Comparison of ENCODE assay signal across 8 cellular contexts in genomic region chr19:58386576-58387337, GRCh38. TPM values are rescaled to one million over a fixed set of nuclear protein-coding genes. Genes with fewer than 3 reads are reported as not detected.
DNase-seq lines count a peak whose midpoint lies in the region; ATAC-seq, FAIRE-seq and TF ChIP-seq lines count a peak whose summit lies in the region.

Gene RPS5 (plus strand): TSS chr19:58387269. CDS start chr19:58388138, 869 bp downstream.

- DNase-seq in AG10803 (ENCODE audit: low read depth) (peak; percentile 99), NCI-H460 (ENCODE audit: extremely low read depth, low read depth) (peak; percentile 96), cerebellar nuclear complex (lab: John Stamatoyannopoulos, UW) (peak; percentile 88 to 93), keratinocyte (ENCODE audit: low read depth, low spot score) (peak; percentile 96)
- DNase-seq in activated CD4-positive, CD25-positive, alpha-beta regulatory T cell treated with anti-CD3 and anti-CD28 coated beads, Interleukin-2, amount 50 U/mL, for 72 hours, result peak; percentile 87
- peak; percentile 91 to 92 for DNase-seq in stimulated activated CD4-positive, alpha-beta T cell treated with anti-CD3 and anti-CD28 coated beads, Interleukin-15, amount 100 ng/mL, for 1 hour (ENCODE audit: low read depth in 1 of 2, low spot score in 1 of 2)

- peaks cover 14% of the 10 kb centered on the region for H4K20me1 ChIP-seq in keratinocyte (ENCODE audit: control insufficient read depth, extremely low read depth, insufficient read depth, low read length)

- H3K27me3 ChIP-seq in keratinocyte (ENCODE audit: control insufficient read depth, extremely low read depth, insufficient read depth, low read length), result no peaks in the 10 kb centered on the region

- H3K4me1 ChIP-seq in keratinocyte (ENCODE audit: control insufficient read depth, extremely low read depth, insufficient read depth, low read length), result peaks cover 34% of the 10 kb centered on the region

- no peaks in the 10 kb centered on the region for H3K9me1 ChIP-seq in keratinocyte (ENCODE audit: control insufficient read depth, extremely low read depth, insufficient read depth, low read length)

- FAIRE-seq in keratinocyte (lab: Jason Lieb, UNC), result peak; percentile 91

- peaks cover 59% of the 10 kb centered on the region for H3K79me2 ChIP-seq in keratinocyte (ENCODE audit: control insufficient read depth, insufficient read depth, low read length)

- peak within 1 kb of the TSS; percentile 74 for H2AFZ ChIP-seq in keratinocyte (ENCODE audit: control insufficient read depth, low read length)

- dilution Hi-C loops in keratinocyte (cut with MboI; ENCODE audit: extremely low pct_ligation_motif_present, low sequenced_read_pairs), result no loop called here

- ATAC-seq in GM19043 (IDR thresholded peaks at IDR 0.05; ENCODE audit: low read depth, unreplicated experiment) (peak; percentile 92), HG03378 (IDR thresholded peaks at IDR 0.05; ENCODE audit: unreplicated experiment) (peak; percentile 74)

- peak within 1 kb of the TSS; percentile 99 for H3K9ac ChIP-seq in keratinocyte (ENCODE audit: control insufficient read depth, extremely low read depth, insufficient read depth, low read length)

- H3K27ac ChIP-seq in keratinocyte (ENCODE audit: control insufficient read depth, insufficient read depth, low read length), result peak within 1 kb of the TSS; percentile 98

- H3K9me3 ChIP-seq in keratinocyte (ENCODE audit: control insufficient read depth, low read depth, low read length), result no peaks in the 10 kb centered on the region

- peaks cover 7 to 25% of the 10 kb centered on the region in 2 experiments for H3K36me3 ChIP-seq in keratinocyte (ENCODE audit: control insufficient read depth in 2 of 2, extremely low read depth in 1 of 2, insufficient read depth in 2 of 2, low read length in 2 of 2)

- H3K4me3 ChIP-seq in AG10803 (ENCODE audit: low read length), result peak within 1 kb of the TSS; percentile 94
- peak within 1 kb of the TSS; percentile 77 to 91 (median 89) for H3K4me3 ChIP-seq in keratinocyte (ENCODE audit: control insufficient read depth in 2 of 3, extremely low read depth in 1 of 3, insufficient read depth in 2 of 3, low read depth in 1 of 3, low read length in 3 of 3)

- TF ChIP-seq CTCF in AG10803 (conservative IDR thresholded peaks at IDR 0.05; ENCODE audit: low read length) (no peak), keratinocyte (optimal IDR thresholded peaks at IDR 0.05 in 1 of 3, IDR thresholded peaks at IDR 0.05 in 1 of 3, conservative IDR thresholded peaks at IDR 0.05 in 1 of 3; ENCODE audit: extremely low read depth in 1 of 3, insufficient read depth in 2 of 3, low read length in 3 of 3) (no peak)

- H3K4me2 ChIP-seq in keratinocyte (ENCODE audit: control insufficient read depth, extremely low read depth, insufficient read depth, low read depth, low read length), result peak within 1 kb of the TSS; percentile 97

RNA-seq across cellular contexts. Expression of gene RPS5, which starts in this region (rescaled TPM):
- total RNA-seq in NCI-H460 (2014; rRNA removed; shearing (Covaris generic)), result 1,933 and 2,287 TPM in 2 replicates
- 1,961 and 2,057 TPM in 2 replicates for polyA plus RNA-seq in NCI-H460 (2014; cell fraction: nucleus; rRNA removed)
- polyA plus RNA-seq in keratinocyte, result 1,865 to 3,107 TPM (median 2,056 TPM) in 3 replicates
- polyA plus RNA-seq in keratinocyte (2011; ENCODE audit: low read depth), result 1,229 TPM
- 1,839 and 2,734 TPM in 2 replicates for polyA plus RNA-seq in keratinocyte (2011; cell fraction: cytosol; rRNA removed)
- 593 and 706 TPM in 2 replicates for polyA plus RNA-seq in keratinocyte (2011; cell fraction: nucleus; rRNA removed)
- 1,608 and 1,832 TPM in 2 replicates for polyA plus RNA-seq in keratinocyte (2012; ENCODE audit: low replicate concordance)
- 1,723 to 3,071 TPM (median 2,205 TPM) in 3 replicates for polyA minus RNA-seq in keratinocyte
- polyA minus RNA-seq in keratinocyte (2011; cell fraction: cytosol; rRNA and poly(A)+ RNA removed), result 1,152 TPM
- polyA minus RNA-seq in keratinocyte (2011; cell fraction: nucleus; rRNA and poly(A)+ RNA removed), result 275 and 289 TPM in 2 replicates

Comparison
In these comparisons a context has a peak if more than half of its experiments do, and no peak if none do; other contexts are left out.
1. Peak in every context shown above with its lines: DNase-seq, ATAC-seq, H3K4me3 ChIP-seq and H3K27ac ChIP-seq.